Comparison of ENCODE assay signal across 9 cellular contexts in genomic region chr7:99997545-99998137, GRCh38. TPM values are rescaled to one million over a fixed set of nuclear protein-coding genes. Genes with fewer than 3 reads are reported as not detected.
DNase-seq lines count a peak whose midpoint lies in the region; ATAC-seq and TF ChIP-seq lines count a peak whose summit lies in the region.
"Had no signal": no experiment of that assay in that cellular context is flagged by ENCODE, and none has a peak within 500 bp of the region (broad histone marks: within the 10 kb centered on the region; RNA-seq: fewer than 3 reads in every experiment).

No MANE protein-coding gene starts in this region.

- ATAC-seq in GM18505 (IDR thresholded peaks at IDR 0.05; ENCODE audit: unreplicated experiment) (no peak), Right ventricle myocardium superior (ENCODE audit: poor library complexity) (peak; percentile 81), GM19328 (IDR thresholded peaks at IDR 0.05; ENCODE audit: unreplicated experiment) (no peak), GM21360 (IDR thresholded peaks at IDR 0.05; ENCODE audit: unreplicated experiment) (no peak)

- DNase-seq in NOMO-1 treated with DMSO at 0.1 percent for 48 hours (lab: John Stamatoyannopoulos, UW; ENCODE audit: unreplicated experiment) (peak; percentile 40), Right ventricle myocardium superior (peak; percentile 78), retina (peak; percentile 92), NCI-H1417 treated with DMSO at 0.1 percent for 48 hours (lab: John Stamatoyannopoulos, UW) (no peak)
- DNase-seq in activated gamma-delta T cell treated with anti-CD3 and anti-CD28 coated beads, Interleukin-2, amount 50 U/mL, for 16 hours (ENCODE audit: low read depth): peak; percentile 63

- intact Hi-C loops in Right ventricle myocardium superior (cut with DNase I): no loop called here

- peak; percentile 84 for TF ChIP-seq POLR2A in GM18505 (IDR thresholded peaks at IDR 0.05; ENCODE audit: borderline replicate concordance, extremely low read depth, insufficient read depth, insufficient read length)

RNA-seq across cellular contexts. Expression of gene ZKSCAN1, which starts 17.8 kb away (rescaled TPM):
- 30.3 TPM for total RNA-seq in Right ventricle myocardium superior

RNA-seq across cellular contexts. Expression of gene AZGP1, which starts 21.8 kb away (rescaled TPM):
- total RNA-seq in Right ventricle myocardium superior: 113 TPM
- total RNA-seq: frontal cortex had no signal

RNA-seq across cellular contexts. Expression of gene ZSCAN21, which starts 51.9 kb away (rescaled TPM):
- 6.9 TPM for total RNA-seq in Right ventricle myocardium superior
